In genomic region chr9:87518702-87519335, GRCh38 we compare ENCODE assay signal across 1 cellular context.
TF ChIP-seq lines count a peak whose summit lies in the region.

No MANE protein-coding gene starts in this region.

TF ChIP-seq in K562, 482 proteins besides CTCF, POLR2A, EP300 and RAD21 (continued from another document and continues in another):
- TF ChIP-seq, protein P1, sequence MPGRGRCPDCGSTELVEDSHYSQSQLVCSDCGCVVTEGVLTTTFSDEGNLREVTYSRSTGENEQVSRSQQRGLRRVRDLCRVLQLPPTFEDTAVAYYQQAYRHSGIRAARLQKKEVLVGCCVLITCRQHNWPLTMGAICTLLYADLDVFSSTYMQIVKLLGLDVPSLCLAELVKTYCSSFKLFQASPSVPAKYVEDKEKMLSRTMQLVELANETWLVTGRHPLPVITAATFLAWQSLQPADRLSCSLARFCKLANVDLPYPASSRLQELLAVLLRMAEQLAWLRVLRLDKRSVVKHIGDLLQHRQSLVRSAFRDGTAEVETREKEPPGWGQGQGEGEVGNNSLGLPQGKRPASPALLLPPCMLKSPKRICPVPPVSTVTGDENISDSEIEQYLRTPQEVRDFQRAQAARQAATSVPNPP (IDR thresholded peaks at IDR 0.05; ENCODE audit: borderline replicate concordance, insufficient read depth, insufficient read length): no peak
- TF ChIP-seq NFRKB (IDR thresholded peaks at IDR 0.05; ENCODE audit: low read depth) (peak; percentile 50; the same call in 1 of the 2 replicates), KDM1A (IDR thresholded peaks at IDR 0.05) (peak; percentile 95 to 97), CHD4 (IDR thresholded peaks at IDR 0.05; ENCODE audit: insufficient read depth, insufficient replicate concordance, low read depth, low read length, poor library complexity, severe bottlenecking) (no peak), E2F5 (CRISPR knock-in tag; IDR thresholded peaks at IDR 0.05) (no peak), TAF1 (IDR thresholded peaks at IDR 0.05; ENCODE audit: control insufficient read depth, extremely low read depth, insufficient read depth, low read length, severe bottlenecking) (no peak), KLF16 (IDR thresholded peaks at IDR 0.05) (peak; percentile 84), HNRNPK (IDR thresholded peaks at IDR 0.05; ENCODE audit: low read depth, low read length, poor library complexity, severe bottlenecking) (no peak), RBM39 (optimal IDR thresholded peaks at IDR 0.05; ENCODE audit: low read depth, low read length) (no peak), SMARCE1 (IDR thresholded peaks at IDR 0.05) (peak; percentile 92), GATAD2B (IDR thresholded peaks at IDR 0.05; ENCODE audit: borderline replicate concordance) (no peak), CXXC5 (CRISPR knock-in tag; IDR thresholded peaks at IDR 0.05) (peak; percentile 81), NFIX (CRISPR knock-in tag; IDR thresholded peaks at IDR 0.05; ENCODE audit: low read depth) (no peak), CREB1 (IDR thresholded peaks at IDR 0.05) (peak; percentile 57; the same call in 1 of the 2 replicates), CREB1 (CRISPR knock-in tag; IDR thresholded peaks at IDR 0.05) (no peak), ZNF146 (CRISPR knock-in tag; IDR thresholded peaks at IDR 0.05; ENCODE audit: unreplicated experiment) (no peak), ZNF3 (CRISPR knock-in tag; IDR thresholded peaks at IDR 0.05) (no peak), STAT5B (CRISPR knock-in tag; IDR thresholded peaks at IDR 0.05) (no peak), RBM22 (IDR thresholded peaks at IDR 0.05; ENCODE audit: low read depth, low read length, poor library complexity, severe bottlenecking) (no peak), HDAC1 (IDR thresholded peaks at IDR 0.05) (peak; percentile 77 to 93; a peak in 3 of 4 replicates), ARNT (IDR thresholded peaks at IDR 0.05) (peak; percentile 88 to 91), EP400 (IDR thresholded peaks at IDR 0.05) (peak; percentile 60), NKRF (IDR thresholded peaks at IDR 0.05; ENCODE audit: borderline replicate concordance) (no peak), ZNF133 (CRISPR knock-in tag; IDR thresholded peaks at IDR 0.05) (no peak), SIX5 (IDR thresholded peaks at IDR 0.05; ENCODE audit: borderline replicate concordance in 1 of 2, insufficient read depth in 1 of 2, low read depth in 1 of 2, low read length in 2 of 2) (no peak), ZFX (CRISPR knock-in tag; IDR thresholded peaks at IDR 0.05) (peak; percentile 52; the same call in 1 of the 2 replicates), ETV1 (tag; conservative IDR thresholded peaks at IDR 0.05; ENCODE audit: low read depth) (peak; percentile 85), PHF20 (IDR thresholded peaks at IDR 0.05; ENCODE audit: partially characterized antibody) (no peak), ATF1 (CRISPR knock-in tag; IDR thresholded peaks at IDR 0.05) (no peak), ATF1 (tag; IDR thresholded peaks at IDR 0.05) (peak; percentile 64; the same call in 1 of the 2 replicates), ZNF212 (CRISPR knock-in tag; IDR thresholded peaks at IDR 0.05) (no peak), CCNT2 (IDR thresholded peaks at IDR 0.05; ENCODE audit: borderline replicate concordance, extremely low read depth, insufficient read length, low read depth, low read length) (peak; percentile 85), GATA2 (CRISPR knock-in tag; IDR thresholded peaks at IDR 0.05) (peak; percentile 85), ZNF274 (IDR thresholded peaks at IDR 0.05; ENCODE audit: borderline replicate concordance, low read depth, low read length) (no peak), ZBTB8A (IDR thresholded peaks at IDR 0.05; ENCODE audit: partially characterized antibody) (no peak), CBX1 (IDR thresholded peaks at IDR 0.05; ENCODE audit: low read depth) (no peak), IRF9 (tag; IDR thresholded peaks at IDR 0.05) (peak; percentile 87), FOXP1 (CRISPR knock-in tag; IDR thresholded peaks at IDR 0.05) (no peak), ZNF239 (CRISPR knock-in tag; IDR thresholded peaks at IDR 0.05) (no peak), KAT7 (CRISPR knock-in tag; IDR thresholded peaks at IDR 0.05; ENCODE audit: borderline replicate concordance) (no peak), ZC3H11A (IDR thresholded peaks at IDR 0.05; ENCODE audit: low read depth, low read length) (no peak), CHD2 (IDR thresholded peaks at IDR 0.05; ENCODE audit: low read depth, low read length) (no peak), POLR2AphosphoS5 (IDR thresholded peaks at IDR 0.05; ENCODE audit: control insufficient read depth, insufficient read depth, low read depth, low read length) (peak; percentile 77; the same call in 1 of the 2 replicates)
- TF ChIP-seq, protein P2, sequence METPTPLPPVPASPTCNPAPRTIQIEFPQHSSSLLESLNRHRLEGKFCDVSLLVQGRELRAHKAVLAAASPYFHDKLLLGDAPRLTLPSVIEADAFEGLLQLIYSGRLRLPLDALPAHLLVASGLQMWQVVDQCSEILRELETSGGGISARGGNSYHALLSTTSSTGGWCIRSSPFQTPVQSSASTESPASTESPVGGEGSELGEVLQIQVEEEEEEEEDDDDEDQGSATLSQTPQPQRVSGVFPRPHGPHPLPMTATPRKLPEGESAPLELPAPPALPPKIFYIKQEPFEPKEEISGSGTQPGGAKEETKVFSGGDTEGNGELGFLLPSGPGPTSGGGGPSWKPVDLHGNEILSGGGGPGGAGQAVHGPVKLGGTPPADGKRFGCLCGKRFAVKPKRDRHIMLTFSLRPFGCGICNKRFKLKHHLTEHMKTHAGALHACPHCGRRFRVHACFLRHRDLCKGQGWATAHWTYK (CRISPR knock-in tag; IDR thresholded peaks at IDR 0.05): no peak
- TF ChIP-seq, protein P3, sequence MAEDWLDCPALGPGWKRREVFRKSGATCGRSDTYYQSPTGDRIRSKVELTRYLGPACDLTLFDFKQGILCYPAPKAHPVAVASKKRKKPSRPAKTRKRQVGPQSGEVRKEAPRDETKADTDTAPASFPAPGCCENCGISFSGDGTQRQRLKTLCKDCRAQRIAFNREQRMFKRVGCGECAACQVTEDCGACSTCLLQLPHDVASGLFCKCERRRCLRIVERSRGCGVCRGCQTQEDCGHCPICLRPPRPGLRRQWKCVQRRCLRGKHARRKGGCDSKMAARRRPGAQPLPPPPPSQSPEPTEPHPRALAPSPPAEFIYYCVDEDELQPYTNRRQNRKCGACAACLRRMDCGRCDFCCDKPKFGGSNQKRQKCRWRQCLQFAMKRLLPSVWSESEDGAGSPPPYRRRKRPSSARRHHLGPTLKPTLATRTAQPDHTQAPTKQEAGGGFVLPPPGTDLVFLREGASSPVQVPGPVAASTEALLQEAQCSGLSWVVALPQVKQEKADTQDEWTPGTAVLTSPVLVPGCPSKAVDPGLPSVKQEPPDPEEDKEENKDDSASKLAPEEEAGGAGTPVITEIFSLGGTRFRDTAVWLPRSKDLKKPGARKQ (CRISPR knock-in tag; IDR thresholded peaks at IDR 0.05): no peak
- TF ChIP-seq, protein P4, sequence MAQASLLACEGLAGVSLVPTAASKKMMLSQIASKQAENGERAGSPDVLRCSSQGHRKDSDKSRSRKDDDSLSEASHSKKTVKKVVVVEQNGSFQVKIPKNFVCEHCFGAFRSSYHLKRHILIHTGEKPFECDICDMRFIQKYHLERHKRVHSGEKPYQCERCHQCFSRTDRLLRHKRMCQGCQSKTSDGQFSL (CRISPR knock-in tag; IDR thresholded peaks at IDR 0.05): no peak
- TF ChIP-seq, protein P4 (tag; IDR thresholded peaks at IDR 0.05): no peak
- TF ChIP-seq, protein P5, sequence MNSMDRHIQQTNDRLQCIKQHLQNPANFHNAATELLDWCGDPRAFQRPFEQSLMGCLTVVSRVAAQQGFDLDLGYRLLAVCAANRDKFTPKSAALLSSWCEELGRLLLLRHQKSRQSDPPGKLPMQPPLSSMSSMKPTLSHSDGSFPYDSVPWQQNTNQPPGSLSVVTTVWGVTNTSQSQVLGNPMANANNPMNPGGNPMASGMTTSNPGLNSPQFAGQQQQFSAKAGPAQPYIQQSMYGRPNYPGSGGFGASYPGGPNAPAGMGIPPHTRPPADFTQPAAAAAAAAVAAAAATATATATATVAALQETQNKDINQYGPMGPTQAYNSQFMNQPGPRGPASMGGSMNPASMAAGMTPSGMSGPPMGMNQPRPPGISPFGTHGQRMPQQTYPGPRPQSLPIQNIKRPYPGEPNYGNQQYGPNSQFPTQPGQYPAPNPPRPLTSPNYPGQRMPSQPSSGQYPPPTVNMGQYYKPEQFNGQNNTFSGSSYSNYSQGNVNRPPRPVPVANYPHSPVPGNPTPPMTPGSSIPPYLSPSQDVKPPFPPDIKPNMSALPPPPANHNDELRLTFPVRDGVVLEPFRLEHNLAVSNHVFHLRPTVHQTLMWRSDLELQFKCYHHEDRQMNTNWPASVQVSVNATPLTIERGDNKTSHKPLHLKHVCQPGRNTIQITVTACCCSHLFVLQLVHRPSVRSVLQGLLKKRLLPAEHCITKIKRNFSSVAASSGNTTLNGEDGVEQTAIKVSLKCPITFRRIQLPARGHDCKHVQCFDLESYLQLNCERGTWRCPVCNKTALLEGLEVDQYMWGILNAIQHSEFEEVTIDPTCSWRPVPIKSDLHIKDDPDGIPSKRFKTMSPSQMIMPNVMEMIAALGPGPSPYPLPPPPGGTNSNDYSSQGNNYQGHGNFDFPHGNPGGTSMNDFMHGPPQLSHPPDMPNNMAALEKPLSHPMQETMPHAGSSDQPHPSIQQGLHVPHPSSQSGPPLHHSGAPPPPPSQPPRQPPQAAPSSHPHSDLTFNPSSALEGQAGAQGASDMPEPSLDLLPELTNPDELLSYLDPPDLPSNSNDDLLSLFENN (IDR thresholded peaks at IDR 0.05; ENCODE audit: low read depth in 2 of 2, low read length in 2 of 2): peak in 1 of 2 experiments; percentile 90; a peak in 2 of 4 replicates
- TF ChIP-seq, protein P6, sequence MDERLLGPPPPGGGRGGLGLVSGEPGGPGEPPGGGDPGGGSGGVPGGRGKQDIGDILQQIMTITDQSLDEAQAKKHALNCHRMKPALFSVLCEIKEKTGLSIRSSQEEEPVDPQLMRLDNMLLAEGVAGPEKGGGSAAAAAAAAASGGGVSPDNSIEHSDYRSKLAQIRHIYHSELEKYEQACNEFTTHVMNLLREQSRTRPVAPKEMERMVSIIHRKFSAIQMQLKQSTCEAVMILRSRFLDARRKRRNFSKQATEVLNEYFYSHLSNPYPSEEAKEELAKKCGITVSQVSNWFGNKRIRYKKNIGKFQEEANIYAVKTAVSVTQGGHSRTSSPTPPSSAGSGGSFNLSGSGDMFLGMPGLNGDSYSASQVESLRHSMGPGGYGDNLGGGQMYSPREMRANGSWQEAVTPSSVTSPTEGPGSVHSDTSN (CRISPR knock-in tag; IDR thresholded peaks at IDR 0.05; ENCODE audit: low read depth): no peak
- TF ChIP-seq, protein P6 (tag; conservative IDR thresholded peaks at IDR 0.05; ENCODE audit: low read depth): peak; percentile 92
- TF ChIP-seq, protein P7, sequence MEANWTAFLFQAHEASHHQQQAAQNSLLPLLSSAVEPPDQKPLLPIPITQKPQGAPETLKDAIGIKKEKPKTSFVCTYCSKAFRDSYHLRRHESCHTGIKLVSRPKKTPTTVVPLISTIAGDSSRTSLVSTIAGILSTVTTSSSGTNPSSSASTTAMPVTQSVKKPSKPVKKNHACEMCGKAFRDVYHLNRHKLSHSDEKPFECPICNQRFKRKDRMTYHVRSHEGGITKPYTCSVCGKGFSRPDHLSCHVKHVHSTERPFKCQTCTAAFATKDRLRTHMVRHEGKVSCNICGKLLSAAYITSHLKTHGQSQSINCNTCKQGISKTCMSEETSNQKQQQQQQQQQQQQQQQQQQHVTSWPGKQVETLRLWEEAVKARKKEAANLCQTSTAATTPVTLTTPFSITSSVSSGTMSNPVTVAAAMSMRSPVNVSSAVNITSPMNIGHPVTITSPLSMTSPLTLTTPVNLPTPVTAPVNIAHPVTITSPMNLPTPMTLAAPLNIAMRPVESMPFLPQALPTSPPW (CRISPR knock-in tag; IDR thresholded peaks at IDR 0.05): peak; percentile 62
